In the genomic region with DNA sequence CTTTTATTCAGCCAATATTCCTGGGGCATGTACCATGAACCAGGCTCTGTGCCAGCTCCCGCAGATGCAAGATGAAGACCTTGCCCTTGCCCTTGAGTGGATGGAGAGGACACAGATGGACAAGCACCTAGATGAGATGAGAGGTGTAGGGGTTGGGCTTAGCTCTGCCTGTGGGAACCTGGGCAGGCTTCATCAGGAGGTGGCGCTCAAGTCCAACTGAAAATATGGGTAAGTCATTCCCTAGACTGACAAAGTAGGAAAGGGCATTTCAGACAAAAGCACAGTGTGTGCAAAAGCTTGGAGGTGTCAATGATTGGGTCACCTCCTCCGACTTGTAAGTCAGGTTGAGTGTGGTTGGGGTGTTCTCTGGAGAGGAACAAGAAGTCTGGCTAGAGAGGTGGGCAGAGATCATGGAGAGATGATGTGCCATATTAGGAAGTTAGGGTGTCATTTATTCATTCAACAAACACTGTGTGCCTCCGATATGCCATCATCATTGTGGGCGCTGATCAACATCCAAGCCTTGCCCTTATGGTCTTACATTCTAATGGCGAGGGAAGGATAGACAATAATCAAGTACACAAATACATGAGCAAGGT, we compare ENCODE assay signal across 7 cellular contexts.
DNase-seq lines count a peak whose midpoint lies in the region; ATAC-seq and TF ChIP-seq lines count a peak whose summit lies in the region.

No MANE protein-coding gene starts in this region.

- no peak overlapping the region for H3K27ac ChIP-seq in Karpas-422 (ENCODE audit: low read length)
- H3K27ac ChIP-seq in naive thymus-derived CD4-positive, alpha-beta T cell (ENCODE audit: low read depth, low read length): no peak overlapping the region

- DNase-seq in GM04504 (ENCODE audit: low read depth) (peak; percentile 32), Karpas-422 (peak; percentile 84), OCI-M1 (lab: John Stamatoyannopoulos, UW) (peak; percentile 70), dedifferentiated amniotic fluid mesenchymal stem cell (ENCODE audit: extremely low spot score) (peak; percentile 51), lower leg skin (ENCODE audit: low spot score in 2 of 2) (peak; percentile 21 to 82)
- DNase-seq in naive thymus-derived CD4-positive, alpha-beta T cell: no peak

- no peak overlapping the region for H3K9ac ChIP-seq in Karpas-422 (ENCODE audit: low read length)

- POLR2A ChIA-PET in naive thymus-derived CD4-positive, alpha-beta T cell (lab: Charles Lee): no interaction called here

- peaks cover 0 to 11% (median 6%) of the 10 kb centered on the region in 5 donors for H3K36me3 Mint-ChIP-seq in naive thymus-derived CD4-positive, alpha-beta T cell

- CTCF ChIA-PET in naive thymus-derived CD4-positive, alpha-beta T cell (lab: Charles Lee): no interaction called here

- no peak overlapping the region for H3K4me2 ChIP-seq in Karpas-422 (ENCODE audit: low read depth, low read length, poor library complexity, severe bottlenecking)

- no peaks in the 10 kb centered on the region for H3K27me3 Mint-ChIP-seq in naive thymus-derived CD4-positive, alpha-beta T cell

- H3K27ac Mint-ChIP-seq in naive thymus-derived CD4-positive, alpha-beta T cell: no peak overlapping the region

- no peaks in the 10 kb centered on the region for H3K79me2 ChIP-seq in Karpas-422 (ENCODE audit: low read length)

- intact Hi-C loops in lower leg skin (cut with DNase I; ENCODE audit: low total_unique reads): no loop called here
- intact Hi-C loops in naive thymus-derived CD4-positive, alpha-beta T cell (cut with micrococcal nuclease): no loop called here

- TF ChIP-seq CTCF in lower leg skin (IDR thresholded peaks at IDR 0.05): no peak

- no peaks in the 10 kb centered on the region for H3K4me1 ChIP-seq in Karpas-422 (ENCODE audit: low read length)
- no peaks in the 10 kb centered on the region for H3K4me1 ChIP-seq in naive thymus-derived CD4-positive, alpha-beta T cell (ENCODE audit: control insufficient read depth in 2 of 2, insufficient read depth in 2 of 2, low read length in 2 of 2)

- peaks cover 0 to 18% (median 7%) of the 10 kb centered on the region in 11 donors for H3K9me3 Mint-ChIP-seq in naive thymus-derived CD4-positive, alpha-beta T cell

- ATAC-seq in naive thymus-derived CD4-positive, alpha-beta T cell: no peak
- no peak for ATAC-seq in GM21423 (IDR thresholded peaks at IDR 0.05; ENCODE audit: unreplicated experiment)

- 50 to 57% methylated on average over 6 of the region's 6 CpGs for WGBS in lower leg skin, 2 donors

- H2AFZ ChIP-seq in Karpas-422 (ENCODE audit: low read length): no peak overlapping the region

- no peaks in the 10 kb centered on the region for H3K9me2 ChIP-seq in Karpas-422 (replicated peaks; ENCODE audit: insufficient read depth, low read length)

- TF ChIP-seq POLR2A in lower leg skin (IDR thresholded peaks at IDR 0.05): no peak

- no peak overlapping the region for H3K4me3 Mint-ChIP-seq in naive thymus-derived CD4-positive, alpha-beta T cell

- no peaks in the 10 kb centered on the region for H3K36me3 ChIP-seq in Karpas-422 (ENCODE audit: insufficient read depth, low read length)
- peaks cover 0 to 3% (median 0%) of the 10 kb centered on the region in 3 experiments for H3K36me3 ChIP-seq in naive thymus-derived CD4-positive, alpha-beta T cell (ENCODE audit: control insufficient read depth in 2 of 3, insufficient read depth in 3 of 3, low read length in 3 of 3)

- H3K4me1 Mint-ChIP-seq in naive thymus-derived CD4-positive, alpha-beta T cell: peaks cover 0 to 7% (median 0%) of the 10 kb centered on the region in 7 donors

- H4K20me1 ChIP-seq in Karpas-422 (ENCODE audit: insufficient read depth, low read depth, low read length): no peaks in the 10 kb centered on the region

- H3K27me3 ChIP-seq in Karpas-422 (ENCODE audit: low read length): no peaks in the 10 kb centered on the region
- H3K27me3 ChIP-seq in naive thymus-derived CD4-positive, alpha-beta T cell (ENCODE audit: control insufficient read depth in 2 of 2, insufficient read depth in 2 of 2, low read length in 2 of 2): no peaks in the 10 kb centered on the region

- no peak overlapping the region for H3K4me3 ChIP-seq in Karpas-422 (ENCODE audit: low read length)
- no peak overlapping the region for H3K4me3 ChIP-seq in lower leg skin (ENCODE audit: low read depth, poor library complexity, severe bottlenecking)
- no peak overlapping the region for H3K4me3 ChIP-seq in naive thymus-derived CD4-positive, alpha-beta T cell (ENCODE audit: low read length)

- no peaks in the 10 kb centered on the region for H3K9me3 ChIP-seq in Karpas-422 (ENCODE audit: low read length)
- H3K9me3 ChIP-seq in naive thymus-derived CD4-positive, alpha-beta T cell (ENCODE audit: control insufficient read depth in 2 of 3, low read length in 3 of 3): peaks cover 0 to 6% (median 0%) of the 10 kb centered on the region in 3 experiments

Comparison
In these comparisons a context has a peak if more than half of its experiments do, and no peak if none do; other contexts are left out.
1. DNase-seq: peak in GM04504 (single experiment), Karpas-422 (single experiment), OCI-M1 (single experiment), dedifferentiated amniotic fluid mesenchymal stem cell (single experiment) and lower leg skin (2 of 2); none in naive thymus-derived CD4-positive, alpha-beta T cell (0 of 9).